Comparison of ENCODE assay signal across 22 cellular contexts in genomic region chr12:109963330-109963729, GRCh38. TPM values are rescaled to one million over a fixed set of nuclear protein-coding genes. Genes with fewer than 3 reads are reported as not detected.
A peak's percentile ranks its signal among the peaks of the same experiment; 100 is the strongest.
DNase-seq lines count a peak whose midpoint lies in the region; ATAC-seq and TF ChIP-seq lines count a peak whose summit lies in the region.
"Had no signal": no experiment of that assay in that cellular context is flagged by ENCODE, and none has a peak within 500 bp of the region (broad histone marks: within the 10 kb centered on the region; RNA-seq: fewer than 3 reads in every experiment).

No MANE protein-coding gene starts in this region.

- H3K4me1 ChIP-seq in A673 (ENCODE audit: insufficient read depth, low read length, poor library complexity, severe bottlenecking) = no peaks in the 10 kb centered on the region
- H3K4me1 ChIP-seq in naive thymus-derived CD4-positive, alpha-beta T cell (ENCODE audit: control insufficient read depth in 2 of 2, insufficient read depth in 2 of 2, low read length in 2 of 2) = peaks cover 0 to 7% of the 10 kb centered on the region in 2 donors
- H3K4me1 ChIP-seq in sigmoid colon = no peaks in the 10 kb centered on the region
- H3K4me1 ChIP-seq: breast epithelium had no signal

- no peak for TF ChIP-seq POLR2A in sigmoid colon (IDR thresholded peaks at IDR 0.05)

- TF ChIP-seq EP300 in sigmoid colon (IDR thresholded peaks at IDR 0.05) = no peak

- peak overlapping the region; percentile 3 for H3K27ac Mint-ChIP-seq in T-helper 2 cell treated with Interferon-gamma antibody and Interleukin-4, amounts not matched to agents 5 μg/mL and 100 μg/mL, for 36 hours
- H3K27ac Mint-ChIP-seq in naive thymus-derived CD4-positive, alpha-beta T cell = peak overlapping the region in 6 of 9 donors; percentile 8 to 63 (median 50)
- H3K27ac Mint-ChIP-seq: activated B cell treated with CpG ODN at 0.5 μM for 24 hours, B cell had no signal

- TF ChIP-seq CTCF in A673 (conservative IDR thresholded peaks at IDR 0.05; ENCODE audit: low read depth, low read length) = no peak
- no peak for TF ChIP-seq CTCF in VCaP (conservative IDR thresholded peaks at IDR 0.05)
- TF ChIP-seq CTCF in sigmoid colon (IDR thresholded peaks at IDR 0.05) = no peak

- intact Hi-C loops in A673 (cut with micrococcal nuclease; ENCODE audit: unreplicated experiment) (no loop called here), sigmoid colon (cut with DNase I) (no loop called here)
- intact Hi-C loops in naive thymus-derived CD4-positive, alpha-beta T cell (cut with micrococcal nuclease) = no loop called here

- no peak overlapping the region for H3K4me3 Mint-ChIP-seq in T-helper 2 cell treated with Interferon-gamma antibody and Interleukin-4, amounts not matched to agents 5 μg/mL and 100 μg/mL, for 36 hours
- H3K4me3 Mint-ChIP-seq in naive thymus-derived CD4-positive, alpha-beta T cell = no peak overlapping the region
- H3K4me3 Mint-ChIP-seq: activated B cell treated with CpG ODN at 0.5 μM for 24 hours, B cell had no signal

- no peak for DNase-seq in T-helper 2 cell treated with Interferon-gamma antibody and Interleukin-4, amounts not matched to agents 5 μg/mL and 100 μg/mL, for 36 hours (ENCODE audit: low spot score)
- DNase-seq in T-helper 2 cell (no peak), A673 (ENCODE audit: low spot score) (no peak), sigmoid colon (no peak), 8988T (no peak)
- DNase-seq in naive thymus-derived CD4-positive, alpha-beta T cell = no peak
- DNase-seq: activated B cell treated with CpG ODN at 0.5 μM for 24 hours; activated effector memory CD4-positive, alpha-beta T cell treated with Interleukin-2 at 50 U/mL for 16 hours; amniotic stem cell; NCI-H1436; NCI-H526; nucleus accumbens; stimulated activated CD4-positive, alpha-beta T cell treated with anti-CD3 and anti-CD28 coated beads, Interleukin-4, amount 100 ng/mL, for 24 hours; stomach; T-helper 9 cell; trophoblast cell had no signal

- no peaks in the 10 kb centered on the region for H3K27me3 Mint-ChIP-seq in T-helper 2 cell treated with Interferon-gamma antibody and Interleukin-4, amounts not matched to agents 5 μg/mL and 100 μg/mL, for 36 hours (ENCODE audit: low read depth)
- H3K27me3 Mint-ChIP-seq in naive thymus-derived CD4-positive, alpha-beta T cell = no peaks in the 10 kb centered on the region
- H3K27me3 Mint-ChIP-seq: activated B cell treated with CpG ODN at 0.5 μM for 24 hours, B cell had no signal

- CTCF ChIA-PET in A673 (lab: Charles Lee) = no interaction called here
- CTCF ChIA-PET in naive thymus-derived CD4-positive, alpha-beta T cell (lab: Charles Lee) = no interaction called here

- H3K9me3 ChIP-seq in A673 (ENCODE audit: low read depth, low read length, poor library complexity, severe bottlenecking) = no peaks in the 10 kb centered on the region
- no peaks in the 10 kb centered on the region for H3K9me3 ChIP-seq in naive thymus-derived CD4-positive, alpha-beta T cell (ENCODE audit: control insufficient read depth in 2 of 3, low read length in 3 of 3)
- no peaks in the 10 kb centered on the region for H3K9me3 ChIP-seq in sigmoid colon
- H3K9me3 ChIP-seq: breast epithelium, stomach had no signal

- H3K27me3 ChIP-seq in A673 (replicated peaks; ENCODE audit: insufficient read depth, low read depth, low read length, poor library complexity) (no peaks in the 10 kb centered on the region), sigmoid colon (no peaks in the 10 kb centered on the region)
- H3K27me3 ChIP-seq in naive thymus-derived CD4-positive, alpha-beta T cell (ENCODE audit: control insufficient read depth in 2 of 2, insufficient read depth in 2 of 2, low read length in 2 of 2) = no peaks in the 10 kb centered on the region
- H3K27me3 ChIP-seq: breast epithelium, stomach had no signal

- WGBS in sigmoid colon, 2 donors = 67 to 93% methylated on average over 1 of the region's 1 CpG

- POLR2A ChIA-PET in A673 (lab: Charles Lee; ENCODE audit: low non-redundant PET) = no interaction called here
- POLR2A ChIA-PET in naive thymus-derived CD4-positive, alpha-beta T cell (lab: Charles Lee) = interaction anchor here (0.9 to 1.1 kb wide), 2 partner anchors 32 to 99 kb away, joined by 3 read pairs; no protein-coding TSS in a partner anchor

- H3K36me3 ChIP-seq in A673 (ENCODE audit: insufficient read depth, low read length, poor library complexity, severe bottlenecking) (peaks cover 32% of the 10 kb centered on the region), sigmoid colon (peaks cover 3 to 92% (median 42%) of the 10 kb centered on the region in 4 donors)
- H3K36me3 ChIP-seq in naive thymus-derived CD4-positive, alpha-beta T cell (ENCODE audit: control insufficient read depth in 2 of 3, insufficient read depth in 3 of 3, low read length in 3 of 3) = peaks cover 6 to 88% (median 29%) of the 10 kb centered on the region in 3 experiments

- peaks cover 65% of the 10 kb centered on the region for H3K36me3 Mint-ChIP-seq in T-helper 2 cell treated with Interferon-gamma antibody and Interleukin-4, amounts not matched to agents 5 μg/mL and 100 μg/mL, for 36 hours (ENCODE audit: low read depth)
- peaks cover 7 to 57% (median 43%) of the 10 kb centered on the region in 5 donors for H3K36me3 Mint-ChIP-seq in naive thymus-derived CD4-positive, alpha-beta T cell

- no peak for ATAC-seq in naive thymus-derived CD4-positive, alpha-beta T cell
- ATAC-seq in HG02798 (IDR thresholded peaks at IDR 0.05; ENCODE audit: poor library complexity, unreplicated experiment) = no peak

- no peak overlapping the region for H3K27ac ChIP-seq in A673 (ENCODE audit: low read depth, low read length, poor library complexity, severe bottlenecking)
- peak overlapping the region; percentile 96 for H3K27ac ChIP-seq in VCaP
- H3K27ac ChIP-seq in naive thymus-derived CD4-positive, alpha-beta T cell (ENCODE audit: low read depth, low read length) = no peak overlapping the region
- H3K27ac ChIP-seq in sigmoid colon = peak overlapping the region in 1 of 4 donors; percentile 7
- H3K27ac ChIP-seq: coronary artery, HL-60 had no signal

- H3K4me1 Mint-ChIP-seq in T-helper 2 cell treated with Interferon-gamma antibody and Interleukin-4, amounts not matched to agents 5 μg/mL and 100 μg/mL, for 36 hours (ENCODE audit: low read depth) = peaks cover 20% of the 10 kb centered on the region
- peaks cover 0 to 37% (median 8%) of the 10 kb centered on the region in 7 donors for H3K4me1 Mint-ChIP-seq in naive thymus-derived CD4-positive, alpha-beta T cell

- TSS peak; percentile 19 for BruUV-seq in A673 (replicated peaks; lab: Mats Ljungman, UMichigan)

- H3K4me3 ChIP-seq in A673 (ENCODE audit: low read depth, low read length, poor library complexity, severe bottlenecking) = no peak overlapping the region
- no peak overlapping the region for H3K4me3 ChIP-seq in naive thymus-derived CD4-positive, alpha-beta T cell (ENCODE audit: low read length)
- no peak overlapping the region for H3K4me3 ChIP-seq in sigmoid colon
- H3K4me3 ChIP-seq: breast epithelium, coronary artery, stomach had no signal

- no peaks in the 10 kb centered on the region for H3K9me3 Mint-ChIP-seq in T-helper 2 cell treated with Interferon-gamma antibody and Interleukin-4, amounts not matched to agents 5 μg/mL and 100 μg/mL, for 36 hours
- H3K9me3 Mint-ChIP-seq in naive thymus-derived CD4-positive, alpha-beta T cell = no peaks in the 10 kb centered on the region
- H3K9me3 Mint-ChIP-seq: activated B cell treated with CpG ODN at 0.5 μM for 24 hours had no signal

RNA-seq across cellular contexts. Expression of gene GIT2, which starts 32.8 kb away (rescaled TPM):
- total RNA-seq in A673 (2021) (47.3 and 48.1 TPM in 2 replicates), sigmoid colon (10 to 100 TPM; 26.7 to 54.6 (median 35.1) TPM)
- 100 to 1,000 TPM in 3 of 5 experiments, 10 to 100 TPM in 2; 70.3 to 128 (median 109) TPM for total RNA-seq in naive thymus-derived CD4-positive, alpha-beta T cell
- polyA plus RNA-seq in naive thymus-derived CD4-positive, alpha-beta T cell = 10 to 100 TPM; 63.2 to 87.1 TPM
- polyA plus RNA-seq in sigmoid colon = 10 to 100 TPM in 1 of 3 donors, 1 to 10 TPM in 2; 6.0 to 25.2 (median 7.9) TPM

RNA-seq across cellular contexts. Expression of gene ANKRD13A, which starts 35.9 kb away (rescaled TPM):
- total RNA-seq in A673 (2021) (19.8 and 22.6 TPM in 2 replicates), sigmoid colon (10 to 100 TPM; 72.4 to 85.3 (median 76.0) TPM)
- total RNA-seq in naive thymus-derived CD4-positive, alpha-beta T cell = 10 to 100 TPM; 53.3 to 82.8 (median 67.0) TPM
- polyA plus RNA-seq in naive thymus-derived CD4-positive, alpha-beta T cell = 10 to 100 TPM; 33.4 to 57.0 TPM
- polyA plus RNA-seq in sigmoid colon = 10 to 100 TPM; 21.6 to 37.5 (median 31.3) TPM
